23 cellular contexts compared by ENCODE assay signal in genomic region chr11:3129181-3129590, GRCh38. TPM values are rescaled to one million over a fixed set of nuclear protein-coding genes. Genes with fewer than 3 reads are reported as not detected.
DNase-seq lines count a peak whose midpoint lies in the region; ATAC-seq lines count a peak whose summit lies in the region.
"Had no signal": no experiment of that assay in that cellular context is flagged by ENCODE, and none has a peak within 500 bp of the region (broad histone marks: within the 10 kb centered on the region; RNA-seq: fewer than 3 reads in every experiment).

No MANE protein-coding gene starts in this region.

- H3K27ac ChIP-seq in right cardiac atrium (ENCODE audit: low read length): no peak overlapping the region
- H3K27ac ChIP-seq: A549, KMS-11 had no signal

- peak; percentile 67 for DNase-seq in cardiac septum (ENCODE audit: low spot score)
- DNase-seq in right cardiac atrium: no peak
- peak; percentile 40 for DNase-seq in H7
- DNase-seq in immature natural killer cell: no peak
- DNase-seq in sciatic nerve (ENCODE audit: low spot score): peak; percentile 58
- DNase-seq: AML-193; C1 segment of cervical spinal cord; Caco-2; CD8-positive, alpha-beta T cell; HFFc6; IMR-90; MM.1S; NCI-H2029; NCI-H446 treated with DMSO at 0.1 percent for 48 hours; NCI-H526 treated with DMSO at 0.1 percent for 48 hours; SK-N-SH had no signal

- H3K27ac Mint-ChIP-seq in immature natural killer cell: peak overlapping the region in 5 of 6 donors; percentile 23 to 79 (median 58)
- H3K27ac Mint-ChIP-seq: CD8-positive, alpha-beta T cell; GM23338; HFFc6 had no signal

- ATAC-seq in right cardiac atrium: no peak
- no peak for ATAC-seq in sciatic nerve
- no peak for ATAC-seq in GM21529 (IDR thresholded peaks at IDR 0.05; ENCODE audit: unreplicated experiment)
- no peak for ATAC-seq in HG02623 (IDR thresholded peaks at IDR 0.05; ENCODE audit: unreplicated experiment)
- ATAC-seq in GM21447 (IDR thresholded peaks at IDR 0.05; ENCODE audit: unreplicated experiment): no peak
- ATAC-seq: A549; CD8-positive, alpha-beta T cell; GM23338 had no signal

- H3K27me3 Mint-ChIP-seq in immature natural killer cell (ENCODE audit: low read depth in 3 of 3): peaks cover 0 to 4% (median under 1%) of the 10 kb centered on the region in 3 donors

- H3K36me3 Mint-ChIP-seq in immature natural killer cell: peaks cover 5 to 12% (median 12%) of the 10 kb centered on the region in 3 donors

- H3K4me1 Mint-ChIP-seq in immature natural killer cell: peaks cover 85 to 88% of the 10 kb centered on the region in 2 donors
- H3K4me1 Mint-ChIP-seq: GM23338 had no signal

- H3K4me3 Mint-ChIP-seq in immature natural killer cell: no peak overlapping the region
- H3K4me3 Mint-ChIP-seq: CD8-positive, alpha-beta T cell; GM23338; HFFc6 had no signal

- intact Hi-C loops in cardiac septum (cut with DNase I) (loop anchor here (5.0 kb wide), 1 partner anchor 38 kb away; the partner anchor contains the start of gene OSBPL5), right cardiac atrium (cut with DNase I) (loop anchor here in 1 of 4 donors (10.0 kb wide), 1 partner anchor 46 kb away; no protein-coding TSS in a partner anchor), sciatic nerve (cut with DNase I) (no loop called here)

- H3K9me3 ChIP-seq in right cardiac atrium (ENCODE audit: control insufficient read depth, low read length): no peaks in the 10 kb centered on the region
- H3K9me3 ChIP-seq: A549, Caco-2, HAP-1, SK-N-SH had no signal

- 68% methylated on average over 10 of the region's 10 CpGs for WGBS in right cardiac atrium

- H3K4me1 ChIP-seq in right cardiac atrium (ENCODE audit: control insufficient read depth, insufficient read depth, low read length): no peaks in the 10 kb centered on the region
- H3K4me1 ChIP-seq: Caco-2, HAP-1 had no signal

- H3K4me3 ChIP-seq in right cardiac atrium (ENCODE audit: low read length) (no peak overlapping the region), H7 (ENCODE audit: insufficient read depth, low read depth, low read length) (no peak overlapping the region)
- H3K4me3 ChIP-seq: A549, GM23338, HAP-1 had no signal

- H3K27me3 ChIP-seq in right cardiac atrium (ENCODE audit: control insufficient read depth, insufficient read depth): no peaks in the 10 kb centered on the region
- no peaks in the 10 kb centered on the region for H3K27me3 ChIP-seq in H7 (ENCODE audit: control insufficient read depth, insufficient read depth, low read length)

- no peaks in the 10 kb centered on the region for H3K9me3 Mint-ChIP-seq in immature natural killer cell
- H3K9me3 Mint-ChIP-seq: CD8-positive, alpha-beta T cell; GM23338; HFFc6 had no signal

- H3K36me3 ChIP-seq in H7 (replicated peaks; ENCODE audit: control insufficient read depth, insufficient read depth, low read length): no peaks in the 10 kb centered on the region
- H3K36me3 ChIP-seq: HAP-1 had no signal

RNA-seq across cellular contexts. Expression of gene OSBPL5, which starts 35.9 kb away (rescaled TPM):
- total RNA-seq in cardiac septum: 16.6 TPM
- total RNA-seq in right cardiac atrium: 10 to 100 TPM; 14.1 to 19.1 (median 15.4) TPM
- polyA plus RNA-seq in right cardiac atrium: 10.3 TPM
- total RNA-seq in H7 (2014; rRNA removed; shearing (Covaris generic)): 21.1 and 23.7 TPM in 2 replicates
- 10 to 100 TPM; 32.8 to 98.9 (median 33.3) TPM for polyA plus RNA-seq in immature natural killer cell
- total RNA-seq in sciatic nerve: 58.3 TPM

Comparison
In these comparisons a context has a peak if more than half of its experiments do, and no peak if none do; other contexts are left out.
1. DNase-seq: peak in cardiac septum (single experiment), H7 (single experiment) and sciatic nerve (single experiment); none in right cardiac atrium (0 of 3) and immature natural killer cell (0 of 3).